In genomic region chr2:178325268-178325667, GRCh38 we compare ENCODE assay signal across 8 cellular contexts.
"Had no signal": no experiment of that assay in that cellular context is flagged by ENCODE, and none has a peak within 500 bp of the region (broad histone marks: within the 10 kb centered on the region; RNA-seq: fewer than 3 reads in every experiment).

No MANE protein-coding gene starts in this region.

- DNase-seq: GDM1, GF-D8 had no signal

- H3K4me3 ChIP-seq: GM12878 had no signal

- FAIRE-seq: G401.6, GM12878, GM12891, GM12892, GM18507, GM19239 had no signal

- ATAC-seq: GM12878 had no signal
